Comparison of ENCODE assay signal across 8 cellular contexts in genomic region chr16:47460301-47460754, GRCh38. TPM values are rescaled to one million over a fixed set of nuclear protein-coding genes. Genes with fewer than 3 reads are reported as not detected.
DNase-seq lines count a peak whose midpoint lies in the region; ATAC-seq and TF ChIP-seq lines count a peak whose summit lies in the region.

No MANE protein-coding gene starts in this region.

- intact Hi-C loops in Calu3 (cut with micrococcal nuclease; ENCODE audit: unreplicated experiment) = loop anchor here (5.0 to 10.0 kb wide), 3 partner anchors 203 to 704 kb away; partner anchors contain the start of gene NETO2
- intact Hi-C loops in colonic mucosa (cut with DNase I) = no loop called here

- H3K27me3 Mint-ChIP-seq in Calu3 (ENCODE audit: unreplicated experiment) = no peaks in the 10 kb centered on the region

- H3K27ac ChIP-seq in colonic mucosa (peak overlapping the region; percentile 98), mucosa of rectum (ENCODE audit: low read depth in 2 of 2, low read length in 2 of 2) (peak overlapping the region; percentile 96 to 99)

- H3K9me3 ChIP-seq in colonic mucosa (no peaks in the 10 kb centered on the region), mucosa of rectum (ENCODE audit: control insufficient read depth in 2 of 2, low read length in 2 of 2) (no peaks in the 10 kb centered on the region)

- H3K9ac ChIP-seq in colonic mucosa (ENCODE audit: low read depth in 2 of 2, low read length in 2 of 2) = peak overlapping the region; percentile 79 to 95
- peak overlapping the region; percentile 92 to 93 for H3K9ac ChIP-seq in mucosa of rectum (ENCODE audit: low read depth in 1 of 2, low read length in 2 of 2)

- H3K27ac Mint-ChIP-seq in Calu3 (ENCODE audit: unreplicated experiment) = peak overlapping the region; percentile 97

- H3K4me1 ChIP-seq in colonic mucosa = no peaks in the 10 kb centered on the region
- peaks cover 13 to 14% of the 10 kb centered on the region in 2 donors for H3K4me1 ChIP-seq in mucosa of rectum (ENCODE audit: control insufficient read depth in 2 of 2, insufficient read depth in 2 of 2, low read length in 2 of 2)

- DNase-seq in Calu3 (peak; percentile 4), LHCN-M2 (ENCODE audit: low read depth) (peak; percentile 1), colonic mucosa (no peak), UCSD-AML1 (lab: John Stamatoyannopoulos, UW; ENCODE audit: unreplicated experiment) (no peak), ecto neural progenitor cell (ENCODE audit: low spot score) (no peak), GOT3 (lab: John Stamatoyannopoulos, UW) (no peak)

- peaks cover 18% of the 10 kb centered on the region for H3K4me1 Mint-ChIP-seq in Calu3 (ENCODE audit: low read depth, unreplicated experiment)

- peak overlapping the region; percentile 88 for H3K4me3 Mint-ChIP-seq in Calu3 (ENCODE audit: low read depth, unreplicated experiment)

- BruUV-seq in Calu3 (replicated peaks; lab: Mats Ljungman, UMichigan) = no TSS peak

- H3K4me3 ChIP-seq in colonic mucosa = peak overlapping the region; percentile 66
- H3K4me3 ChIP-seq in mucosa of rectum (ENCODE audit: low read length in 2 of 2) = peak overlapping the region; percentile 99

- H3K36me3 ChIP-seq in colonic mucosa = no peaks in the 10 kb centered on the region
- H3K36me3 ChIP-seq in mucosa of rectum (ENCODE audit: control insufficient read depth in 2 of 2, insufficient read depth in 2 of 2, low read length in 2 of 2) = peaks cover 0 to 3% of the 10 kb centered on the region in 2 donors

- no peaks in the 10 kb centered on the region for H3K27me3 ChIP-seq in colonic mucosa
- no peaks in the 10 kb centered on the region for H3K27me3 ChIP-seq in mucosa of rectum (ENCODE audit: control insufficient read depth in 2 of 2, insufficient read depth in 2 of 2, low read length in 2 of 2)

- CTCF ChIA-PET in Calu3 (lab: Charles Lee) = interaction anchor here (2.0 kb wide), 1 partner anchor 705 kb away, joined by 6 read pairs; no protein-coding TSS in a partner anchor

- no peak for ATAC-seq in HG02798 (IDR thresholded peaks at IDR 0.05; ENCODE audit: poor library complexity, unreplicated experiment)

- peaks cover 45% of the 10 kb centered on the region for H3K36me3 Mint-ChIP-seq in Calu3 (ENCODE audit: insufficient read depth, unreplicated experiment)

- TF ChIP-seq CTCF in Calu3 (IDR thresholded peaks at IDR 0.05; ENCODE audit: unreplicated experiment) (no peak), colonic mucosa (IDR thresholded peaks at IDR 0.05) (no peak)

- no peaks in the 10 kb centered on the region for H3K9me3 Mint-ChIP-seq in Calu3 (ENCODE audit: low read depth, unreplicated experiment)

RNA-seq across cellular contexts. Expression of gene ITFG1, which starts 0.5 kb away (rescaled TPM):
- total RNA-seq in Calu3 (2022) (65.5 and 68.6 TPM in 2 replicates), LHCN-M2 (2014; rRNA removed) (57.3 and 69.2 TPM in 2 replicates), colonic mucosa (10 to 100 TPM; 45.9 to 92.0 TPM)
- polyA plus RNA-seq in LHCN-M2 (2012) = 31.0 TPM

RNA-seq across cellular contexts. Expression of gene PHKB, which starts 0.8 kb away (rescaled TPM):
- total RNA-seq in Calu3 (2022) (80.4 and 83.4 TPM in 2 replicates), LHCN-M2 (2014; rRNA removed) (30.7 and 35.2 TPM in 2 replicates), colonic mucosa (10 to 100 TPM; 74.9 to 80.6 TPM)
- polyA plus RNA-seq in LHCN-M2 (2012) = 26.9 TPM

Comparison
In these comparisons a context has a peak if more than half of its experiments do, and no peak if none do; other contexts are left out.
1. DNase-seq: peak in Calu3 (single experiment) and LHCN-M2 (single experiment); none in colonic mucosa (single experiment), UCSD-AML1 (single experiment), ecto neural progenitor cell (single experiment) and GOT3 (single experiment).